Comparison of ENCODE assay signal across 1 cellular context in the genomic region with DNA sequence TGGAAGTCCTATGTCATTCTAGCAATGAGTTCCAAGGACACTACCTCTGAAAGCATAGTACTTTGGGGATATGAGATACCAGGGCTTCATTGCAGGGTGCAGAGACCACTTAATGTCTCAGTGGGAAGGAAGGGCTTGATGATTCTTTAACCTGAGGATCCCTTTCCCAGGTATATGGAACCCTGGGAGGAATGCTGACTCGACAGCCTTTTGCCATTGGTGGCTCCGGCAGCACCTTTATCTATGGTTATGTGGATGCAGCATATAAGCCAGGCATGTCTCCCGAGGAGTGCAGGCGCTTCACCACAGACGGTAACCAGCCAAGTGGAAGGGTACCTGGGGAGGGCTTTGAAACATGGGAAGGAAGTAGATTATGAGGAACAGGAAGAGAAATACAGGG.
A peak's percentile ranks its signal among the peaks of the same experiment; 100 is the strongest.
TF ChIP-seq lines count a peak whose summit lies in the region.

No MANE protein-coding gene starts in this region.

TF ChIP-seq in K562, 482 proteins besides CTCF, POLR2A, EP300 and RAD21:
- TF ChIP-seq DIDO1 (tag; IDR thresholded peaks at IDR 0.05; ENCODE audit: low read depth) (no peak), MAFF (IDR thresholded peaks at IDR 0.05; ENCODE audit: low read length) (peak; percentile 73), POLR2H (tag; IDR thresholded peaks at IDR 0.05; ENCODE audit: low read depth) (no peak), MAFG (tag; conservative IDR thresholded peaks at IDR 0.05) (peak; percentile 88), SIX5 (IDR thresholded peaks at IDR 0.05; ENCODE audit: borderline replicate concordance in 1 of 2, insufficient read depth in 1 of 2, low read depth in 1 of 2, low read length in 2 of 2) (no peak), MAFK (IDR thresholded peaks at IDR 0.05; ENCODE audit: low read length) (peak; percentile 73), CBFB (CRISPR knock-in tag; IDR thresholded peaks at IDR 0.05) (no peak), NRF1 (conservative IDR thresholded peaks at IDR 0.05 in 1 of 2, IDR thresholded peaks at IDR 0.05 in 1 of 2) (no peak), ZNF316 (IDR thresholded peaks at IDR 0.05) (peak; percentile 88), ZNF143 (CRISPR knock-in tag; IDR thresholded peaks at IDR 0.05) (no peak), ZNF23 (CRISPR knock-in tag; IDR thresholded peaks at IDR 0.05) (no peak), C11orf30 (IDR thresholded peaks at IDR 0.05; ENCODE audit: low read depth) (peak; percentile 84), EWSR1 (IDR thresholded peaks at IDR 0.05; ENCODE audit: borderline replicate concordance, low read depth, partially characterized antibody) (no peak)
- TF ChIP-seq, protein P1, sequence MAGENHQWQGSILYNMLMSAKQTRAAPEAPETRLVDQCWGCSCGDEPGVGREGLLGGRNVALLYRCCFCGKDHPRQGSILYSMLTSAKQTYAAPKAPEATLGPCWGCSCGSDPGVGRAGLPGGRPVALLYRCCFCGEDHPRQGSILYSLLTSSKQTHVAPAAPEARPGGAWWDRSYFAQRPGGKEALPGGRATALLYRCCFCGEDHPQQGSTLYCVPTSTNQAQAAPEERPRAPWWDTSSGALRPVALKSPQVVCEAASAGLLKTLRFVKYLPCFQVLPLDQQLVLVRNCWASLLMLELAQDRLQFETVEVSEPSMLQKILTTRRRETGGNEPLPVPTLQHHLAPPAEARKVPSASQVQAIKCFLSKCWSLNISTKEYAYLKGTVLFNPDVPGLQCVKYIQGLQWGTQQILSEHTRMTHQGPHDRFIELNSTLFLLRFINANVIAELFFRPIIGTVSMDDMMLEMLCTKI (IDR thresholded peaks at IDR 0.05; ENCODE audit: partially characterized antibody) = no peak
